30 cellular contexts compared by ENCODE assay signal in the genomic region with DNA sequence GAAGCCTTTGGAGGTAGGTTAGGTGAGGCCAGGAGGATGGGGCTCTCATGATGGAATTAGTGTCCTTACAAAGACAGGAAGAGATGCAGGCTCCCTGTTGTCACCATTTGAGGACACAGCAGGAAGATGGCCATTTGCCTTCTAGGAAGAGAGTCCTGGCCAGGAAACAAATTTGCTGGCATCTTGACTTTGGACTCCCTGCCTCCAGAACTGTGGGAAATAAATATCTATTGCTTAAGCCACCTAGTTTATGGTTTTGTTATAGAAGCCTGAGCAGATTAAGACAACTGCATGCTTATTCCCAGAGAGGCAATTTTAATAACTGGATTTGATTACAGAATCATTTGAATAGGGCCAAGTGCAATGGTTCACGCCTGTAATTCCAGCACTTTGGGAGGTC. TPM values are rescaled to one million over a fixed set of nuclear protein-coding genes. Genes with fewer than 3 reads are reported as not detected.
"Had no signal": no experiment of that assay in that cellular context is flagged by ENCODE, and none has a peak within 500 bp of the region (broad histone marks: within the 10 kb centered on the region; RNA-seq: fewer than 3 reads in every experiment).

No MANE protein-coding gene starts in this region.

- ATAC-seq: naive thymus-derived CD8-positive, alpha-beta T cell; pancreas; right cardiac atrium; right lobe of liver; stimulated activated memory B cell treated with anti-CD40 and anti-IgM and Interleukin-4, amounts not matched to agents 10 μg/mL and 1 μg/mL and 100 μg/mL, for 72 hours; stimulated activated naive CD8-positive, alpha-beta T cell treated with anti-CD3 and anti-CD28 coated beads, Interleukin-15, amount 100 ng/mL, for 72 hours; stimulated activated naive CD8-positive, alpha-beta T cell treated with anti-CD3 and anti-CD28 coated beads, Interleukin-15, Interleukin-2, amounts not matched to agents 100 U/mL and 50 U/mL, for 24 hours had no signal

- H3K36me3 ChIP-seq: neutrophil, pancreas, prostate gland, right lobe of liver, sigmoid colon, spleen, suprapubic skin, transverse colon, upper lobe of left lung, vagina had no signal

- DNase-seq: naive B cell; naive thymus-derived CD8-positive, alpha-beta T cell; nephron progenitor cell; nucleus accumbens; pancreas; retina; right cardiac atrium; right lobe of liver; sigmoid colon; spleen; stimulated activated CD4-positive, alpha-beta T cell treated with anti-CD3 and anti-CD28 coated beads, Interleukin-12 subunit alpha, Interleukin-12 subunit beta, amount 100 ng/mL, for 4 hours; stimulated activated CD4-positive, alpha-beta T cell treated with anti-CD3 and anti-CD28 coated beads, Interleukin-1b, Interleukin-23, amount 100 ng/mL, for 48 hours; stimulated activated CD4-positive, alpha-beta T cell treated with anti-CD3 and anti-CD28 coated beads, Interleukin-4, amount 100 ng/mL, for 1 hour; stimulated activated CD4-positive, alpha-beta T cell treated with anti-CD3 and anti-CD28 coated beads, Interleukin-4, amount 100 ng/mL, for 4 hours; stimulated activated CD8-positive, alpha-beta memory T cell treated with anti-CD3 and anti-CD28 coated beads, Interleukin-4, amount 100 ng/mL, for 48 hours; stimulated activated naive CD4-positive, alpha-beta T cell; stimulated activated naive CD8-positive, alpha-beta T cell treated with anti-CD3 and anti-CD28 coated beads, Interleukin-15, amount 100 ng/mL, for 72 hours; stimulated activated naive CD8-positive, alpha-beta T cell treated with anti-CD3 and anti-CD28 coated beads, Interleukin-15, Interleukin-2, amounts not matched to agents 100 U/mL and 50 U/mL, for 24 hours; substantia nigra; testis; tibial artery; transverse colon; upper lobe of left lung had no signal

- H3K4me1 ChIP-seq: pancreas, prostate gland, right lobe of liver, sigmoid colon, spleen, suprapubic skin, testis, tibial artery, upper lobe of left lung, vagina had no signal

- H3K4me3 ChIP-seq: pancreas, prostate gland, right lobe of liver, sigmoid colon, smooth muscle cell, spleen, suprapubic skin, testis, tibial artery, transverse colon, upper lobe of left lung, vagina had no signal

- H3K4me2 ChIP-seq: smooth muscle cell had no signal

- H3K9me3 ChIP-seq: neutrophil, pancreas, prostate gland, right lobe of liver, sigmoid colon, suprapubic skin, testis, tibial artery, transverse colon, upper lobe of left lung, vagina had no signal

- H3K27me3 ChIP-seq: pancreas, right lobe of liver, sigmoid colon, suprapubic skin, testis, tibial artery, transverse colon, upper lobe of left lung, vagina had no signal

- FAIRE-seq: pancreas, urothelium cell line had no signal

- H3K27ac ChIP-seq: neutrophil, pancreas, prostate gland, right lobe of liver, sigmoid colon, spleen, suprapubic skin, testis, tibial artery, transverse colon, upper lobe of left lung, vagina had no signal

RNA-seq across cellular contexts. Expression of gene EPB41L4B, which starts 50.5 kb away (rescaled TPM):
- total RNA-seq: naive thymus-derived CD8-positive, alpha-beta T cell had no signal
- polyA plus RNA-seq: naive thymus-derived CD8-positive, alpha-beta T cell had no signal
